Comparison of ENCODE assay signal across 28 cellular contexts in the genomic region with DNA sequence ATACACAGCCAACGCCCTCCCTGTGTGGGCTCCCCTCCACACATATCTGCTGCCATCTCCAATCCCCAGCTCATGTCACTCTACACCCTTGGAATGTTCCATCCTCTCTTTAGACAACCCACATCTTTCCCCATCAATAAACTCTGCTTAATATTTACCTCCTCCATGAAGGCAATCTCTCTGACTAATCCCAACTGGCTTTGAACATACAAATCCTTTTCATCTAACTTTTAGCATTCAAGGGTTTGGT.
"Had no signal": no experiment of that assay in that cellular context is flagged by ENCODE, and none has a peak within 500 bp of the region (broad histone marks: within the 10 kb centered on the region; RNA-seq: fewer than 3 reads in every experiment).

No MANE protein-coding gene starts in this region.

- H3K36me3 ChIP-seq: neural progenitor cell, ovary, right lobe of liver, sigmoid colon, stomach, thoracic aorta, thyroid gland, tibial nerve, upper lobe of left lung, uterus had no signal

- H3K27me3 Mint-ChIP-seq: progenitor cell of endocrine pancreas; stimulated activated naive B cell treated with anti-CD40 and anti-IgM and Interleukin-4, amounts not matched to agents 10 μg/mL and 1 μg/mL and 100 μg/mL, for 72 hours; stimulated activated naive CD8-positive, alpha-beta T cell treated with anti-CD3 and anti-CD28 coated beads, Interleukin-15, Interleukin-2, amounts not matched to agents 100 ng/mL and 50 ng/mL, for 24 hours had no signal

- H3K4me3 ChIP-seq: neural progenitor cell, ovary, psoas muscle, right lobe of liver, sigmoid colon, stomach, thoracic aorta, thyroid gland, tibial nerve, upper lobe of left lung, uterus had no signal

- H3K9ac ChIP-seq: neural progenitor cell, parathyroid adenoma had no signal

- ATAC-seq: naive thymus-derived CD8-positive, alpha-beta T cell; right cardiac atrium; right lobe of liver; stimulated activated effector memory CD8-positive, alpha-beta T cell treated with anti-CD3 and anti-CD28 coated beads, Interleukin-12 subunit alpha, Interleukin-12 subunit beta, amount 100 ng/mL, for 72 hours; stimulated activated naive B cell treated with anti-CD40 and anti-IgM and Interleukin-4, amounts not matched to agents 10 μg/mL and 1 μg/mL and 100 μg/mL, for 72 hours had no signal

- H3K27me3 ChIP-seq: neural progenitor cell, ovary, right lobe of liver, sigmoid colon, stomach, thyroid gland, tibial nerve, upper lobe of left lung, uterus had no signal

- DNase-seq: naive thymus-derived CD8-positive, alpha-beta T cell; nephron progenitor cell; occipital lobe; ovary; psoas muscle; right cardiac atrium; right lobe of liver; sigmoid colon; small intestine; stimulated activated CD4-positive, alpha-beta T cell treated with anti-CD3 and anti-CD28 coated beads, Interleukin-15, amount 100 ng/mL, for 24 hours; stimulated activated CD4-positive, alpha-beta T cell treated with anti-CD3 and anti-CD28 coated beads, Interleukin-2, amount 100 ng/mL, for 24 hours; stimulated activated CD4-positive, alpha-beta T cell treated with anti-CD3 and anti-CD28 coated beads, Interleukin-2, amount 100 ng/mL, for 48 hours; stimulated activated CD4-positive, alpha-beta T cell treated with anti-CD3 and anti-CD28 coated beads, Interleukin-4, amount 100 ng/mL, for 24 hours; stimulated activated naive B cell treated with anti-CD40 and anti-IgM and Interleukin-4, amounts not matched to agents 10 μg/mL and 1 μg/mL and 100 μg/mL, for 72 hours; stimulated activated naive CD4-positive, alpha-beta T cell treated with Interleukin-2 at 50 U/mL for 16 hours; stomach; thyroid gland; trophoblast cell; upper lobe of left lung; uterus had no signal

- H3K4me3 Mint-ChIP-seq: naive thymus-derived CD8-positive, alpha-beta T cell; natural killer cell treated with Interleukin-12 subunit alpha and Interleukin-12 subunit beta and Interleukin-15 and Interleukin-18, amount 100 ng/mL, for 72 hours; nephron progenitor cell; neural progenitor cell; stimulated activated effector memory CD8-positive, alpha-beta T cell treated with anti-CD3 and anti-CD28 coated beads, Interleukin-12 subunit alpha, Interleukin-12 subunit beta, amount 100 ng/mL, for 72 hours; stimulated activated naive B cell treated with anti-CD40 and anti-IgM and Interleukin-4, amounts not matched to agents 10 μg/mL and 1 μg/mL and 100 μg/mL, for 72 hours; stimulated activated naive CD8-positive, alpha-beta T cell treated with anti-CD3 and anti-CD28 coated beads, Interleukin-15, Interleukin-2, amounts not matched to agents 100 ng/mL and 50 ng/mL, for 24 hours had no signal

- H3K79me2 ChIP-seq: parathyroid adenoma had no signal

- H3K9me3 ChIP-seq: ovary, psoas muscle, right lobe of liver, sigmoid colon, stomach, thoracic aorta, thyroid gland, tibial nerve, upper lobe of left lung, uterus had no signal

- H3K27ac Mint-ChIP-seq: naive thymus-derived CD8-positive, alpha-beta T cell; natural killer cell treated with Interleukin-12 subunit alpha and Interleukin-12 subunit beta and Interleukin-15 and Interleukin-18, amount 100 ng/mL, for 72 hours; nephron progenitor cell; progenitor cell of endocrine pancreas; stimulated activated effector memory CD8-positive, alpha-beta T cell treated with anti-CD3 and anti-CD28 coated beads, Interleukin-12 subunit alpha, Interleukin-12 subunit beta, amount 100 ng/mL, for 72 hours; stimulated activated naive B cell treated with anti-CD40 and anti-IgM and Interleukin-4, amounts not matched to agents 10 μg/mL and 1 μg/mL and 100 μg/mL, for 72 hours; stimulated activated naive CD8-positive, alpha-beta T cell treated with anti-CD3 and anti-CD28 coated beads, Interleukin-15, Interleukin-2, amounts not matched to agents 100 ng/mL and 50 ng/mL, for 24 hours had no signal

- H3K9me3 Mint-ChIP-seq: naive thymus-derived CD8-positive, alpha-beta T cell; natural killer cell treated with Interleukin-12 subunit alpha and Interleukin-12 subunit beta and Interleukin-15 and Interleukin-18, amount 100 ng/mL, for 72 hours; nephron progenitor cell; stimulated activated effector memory CD8-positive, alpha-beta T cell treated with anti-CD3 and anti-CD28 coated beads, Interleukin-12 subunit alpha, Interleukin-12 subunit beta, amount 100 ng/mL, for 72 hours; stimulated activated naive B cell treated with anti-CD40 and anti-IgM and Interleukin-4, amounts not matched to agents 10 μg/mL and 1 μg/mL and 100 μg/mL, for 72 hours; stimulated activated naive CD8-positive, alpha-beta T cell treated with anti-CD3 and anti-CD28 coated beads, Interleukin-15, Interleukin-2, amounts not matched to agents 100 ng/mL and 50 ng/mL, for 24 hours had no signal

- H3K4me1 Mint-ChIP-seq: naive thymus-derived CD8-positive, alpha-beta T cell; stimulated activated effector memory CD8-positive, alpha-beta T cell treated with anti-CD3 and anti-CD28 coated beads, Interleukin-12 subunit alpha, Interleukin-12 subunit beta, amount 100 ng/mL, for 72 hours; stimulated activated naive B cell treated with anti-CD40 and anti-IgM and Interleukin-4, amounts not matched to agents 10 μg/mL and 1 μg/mL and 100 μg/mL, for 72 hours had no signal

- H2AFZ ChIP-seq: neural progenitor cell, parathyroid adenoma had no signal

- H3K36me3 Mint-ChIP-seq: naive thymus-derived CD8-positive, alpha-beta T cell; natural killer cell treated with Interleukin-12 subunit alpha and Interleukin-12 subunit beta and Interleukin-15 and Interleukin-18, amount 100 ng/mL, for 72 hours; stimulated activated effector memory CD8-positive, alpha-beta T cell treated with anti-CD3 and anti-CD28 coated beads, Interleukin-12 subunit alpha, Interleukin-12 subunit beta, amount 100 ng/mL, for 72 hours; stimulated activated naive B cell treated with anti-CD40 and anti-IgM and Interleukin-4, amounts not matched to agents 10 μg/mL and 1 μg/mL and 100 μg/mL, for 72 hours had no signal

- H3K4me1 ChIP-seq: parathyroid adenoma, psoas muscle, right lobe of liver, sigmoid colon, stomach, thyroid gland, uterus had no signal

- H3K4me2 ChIP-seq: neural progenitor cell had no signal

- H3K27ac ChIP-seq: neural progenitor cell, ovary, parathyroid adenoma, psoas muscle, right lobe of liver, sigmoid colon, stomach, thoracic aorta, thyroid gland, tibial nerve had no signal
